ENCODE assay signal across 8 cellular contexts in the genomic region with DNA sequence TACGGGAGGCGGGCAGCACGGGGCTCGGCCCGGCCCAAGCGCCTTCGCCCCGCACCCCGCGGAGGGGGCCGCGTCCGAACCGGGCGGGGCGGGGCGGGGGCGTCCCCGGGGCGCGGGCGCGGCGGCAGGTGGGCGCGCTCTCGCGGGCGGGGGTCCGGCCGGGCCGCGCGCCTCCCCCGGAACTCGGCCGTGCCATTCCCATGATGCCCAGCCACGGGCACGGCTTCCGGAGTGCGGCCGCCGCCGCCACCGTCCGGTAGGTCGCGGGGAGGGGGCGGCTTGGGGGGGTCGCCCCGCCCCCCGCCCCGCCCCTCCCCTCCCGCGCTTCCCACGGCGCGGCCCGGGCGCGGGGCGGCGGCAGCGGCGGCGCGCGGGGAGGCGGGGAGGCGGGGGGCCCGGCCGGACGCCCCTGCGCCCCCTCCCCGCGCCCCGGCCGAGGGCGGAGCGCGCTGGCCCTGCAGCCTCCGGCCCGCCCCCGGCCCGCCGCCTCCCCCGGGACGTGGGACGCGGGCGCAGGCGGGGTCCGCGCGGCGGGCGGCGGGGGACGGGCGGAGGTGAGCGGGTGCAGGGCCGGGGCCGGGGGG. TPM values are rescaled to one million over a fixed set of nuclear protein-coding genes. Genes with fewer than 3 reads are reported as not detected.
DNase-seq lines count a peak whose midpoint lies in the region; ATAC-seq and TF ChIP-seq lines count a peak whose summit lies in the region.

A gene with protein sequence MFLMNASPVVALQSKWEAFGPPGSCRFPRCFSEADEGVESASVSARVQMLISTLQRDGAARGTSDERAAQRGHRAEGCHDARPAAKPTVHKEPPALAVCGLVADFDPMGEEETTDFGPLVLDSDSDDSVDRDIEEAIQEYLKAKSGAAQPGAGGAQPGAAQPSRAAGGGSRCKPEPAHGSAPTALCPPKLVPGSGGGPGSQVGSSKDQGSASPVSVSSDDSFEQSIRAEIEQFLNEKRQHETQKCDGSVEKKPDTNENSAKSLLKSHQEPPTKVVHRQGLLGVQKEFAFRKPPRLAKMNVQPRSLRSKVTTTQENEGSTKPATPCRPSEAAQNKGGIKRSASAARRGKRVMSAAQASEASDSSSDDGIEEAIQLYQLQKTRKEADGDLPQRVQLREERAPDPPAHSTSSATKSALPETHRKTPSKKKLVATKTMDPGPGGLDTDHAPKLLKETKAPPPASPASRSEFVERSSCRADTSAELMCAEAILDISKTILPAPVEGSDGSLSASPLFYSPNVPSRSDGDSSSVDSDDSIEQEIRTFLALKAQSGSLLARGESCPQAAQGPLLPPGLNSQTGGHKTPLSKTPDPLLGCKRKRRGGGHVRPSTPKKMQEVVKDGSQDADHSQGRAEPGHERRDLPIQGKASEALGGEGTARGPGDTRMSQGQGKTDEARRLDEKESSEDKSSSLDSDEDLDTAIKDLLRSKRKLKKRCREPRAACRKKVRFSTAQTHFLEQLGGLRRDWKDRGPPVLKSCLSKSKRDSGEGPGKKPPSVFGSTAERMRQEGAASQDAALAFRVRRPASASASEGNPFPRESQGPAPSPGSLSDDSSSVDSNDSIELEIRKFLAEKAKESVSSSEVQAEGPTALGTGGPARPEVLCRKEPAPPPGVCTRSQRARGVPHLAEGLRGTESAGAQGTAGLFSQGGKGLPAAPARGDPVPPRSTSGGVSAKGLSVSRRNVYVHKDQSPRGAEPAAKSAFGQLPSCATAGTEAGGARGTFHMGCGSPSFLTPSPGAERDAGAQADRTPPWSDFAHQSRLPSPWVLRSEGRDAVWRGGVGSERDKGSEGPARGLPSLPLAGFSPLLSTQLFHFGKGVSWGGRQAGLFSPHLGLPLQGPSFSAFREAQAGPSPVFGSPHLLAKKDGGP (N-terminal part only) (plus strand): TSS at position 314 of the 584 bp plus-strand sequence. CDS start 4,729 bp downstream, outside the sequence.

- H3K4me1 ChIP-seq in right lobe of liver (peaks cover 0 to 3% (median 0%) of the 10 kb centered on the region in 4 donors), thymus (ENCODE audit: control insufficient read depth, insufficient read depth, low read length) (no peaks in the 10 kb centered on the region)

- no peak for TF ChIP-seq POLR2A in right lobe of liver (IDR thresholded peaks at IDR 0.05)

- H3K4me3 Mint-ChIP-seq in chondrocyte (ENCODE audit: unreplicated experiment): peak within 1 kb of the TSS; percentile 76

- TF ChIP-seq CTCF in chondrocyte (IDR thresholded peaks at IDR 0.05): no peak
- TF ChIP-seq CTCF in right lobe of liver (IDR thresholded peaks at IDR 0.05): no peak

- H3K27ac ChIP-seq in right lobe of liver: peak within 1 kb of the TSS in 2 of 3 donors; percentile 61 to 65
- peak within 1 kb of the TSS; percentile 25 for H3K27ac ChIP-seq in thymus (ENCODE audit: low read depth)

- peak within 1 kb of the TSS; percentile 63 for H3K27ac Mint-ChIP-seq in chondrocyte (ENCODE audit: unreplicated experiment)

- peaks cover 12% of the 10 kb centered on the region for H3K4me1 Mint-ChIP-seq in chondrocyte (ENCODE audit: low read depth)

- ATAC-seq in right lobe of liver (peak; percentile 22 to 49 (median 38)), HG03025 (IDR thresholded peaks at IDR 0.05; ENCODE audit: low FRiP score, unreplicated experiment) (no peak), HG02623 (IDR thresholded peaks at IDR 0.05; ENCODE audit: unreplicated experiment) (no peak)

- WGBS in right lobe of liver (ENCODE audit: insufficient coverage, low coverage, low lambda C conversion rate, missing lambda C conversion rate): no CpG with 5 or more reads among the region's 103 CpGs
- under 1% methylated on average over 96 of the region's 103 CpGs for whole genome bisulfite sequencing in thymus

- intact Hi-C loops in right lobe of liver (cut with DNase I): no loop called here

- H3K9me3 ChIP-seq in right lobe of liver (no peaks in the 10 kb centered on the region), thymus (ENCODE audit: control insufficient read depth) (no peaks in the 10 kb centered on the region)

- in situ Hi-C loops in Caki2 (cut with HindIII; ENCODE audit: low pct_unique_long_range_greater_than_20kb, low sequenced_read_pairs): no loop called here

- H3K9me3 Mint-ChIP-seq in chondrocyte (ENCODE audit: low read depth): no peaks in the 10 kb centered on the region

- DNase-seq in Caki2 (ENCODE audit: low read depth) (no peak), LoVo (ENCODE audit: low spot score) (peak; percentile 44), chondrocyte (ENCODE audit: low spot score) (no peak), right lobe of liver (no peak), AG08395 (ENCODE audit: low spot score) (no peak)

- H3K36me3 Mint-ChIP-seq in chondrocyte (ENCODE audit: low read depth): no peaks in the 10 kb centered on the region

- peaks cover 0 to 8% (median 2%) of the 10 kb centered on the region in 4 donors for H3K36me3 ChIP-seq in right lobe of liver
- H3K36me3 ChIP-seq in thymus (ENCODE audit: control insufficient read depth, insufficient read depth): no peaks in the 10 kb centered on the region

- H3K27me3 Mint-ChIP-seq in chondrocyte (ENCODE audit: low read depth): peaks cover 3% of the 10 kb centered on the region

- H3K4me3 ChIP-seq in right lobe of liver (peak within 1 kb of the TSS; percentile 62 to 84 (median 71)), thymus (ENCODE audit: low read length) (peak within 1 kb of the TSS; percentile 52)

- no peaks in the 10 kb centered on the region for H3K27me3 ChIP-seq in right lobe of liver
- peaks cover 47% of the 10 kb centered on the region for H3K27me3 ChIP-seq in thymus (ENCODE audit: control insufficient read depth, insufficient read depth)

RNA-seq across cellular contexts. Expression of the gene that starts here (rescaled TPM):
- 30.4 and 32.4 TPM in 2 replicates for total RNA-seq in Caki2 (2014; rRNA removed; shearing (Covaris generic); ENCODE audit: low replicate concordance)
- total RNA-seq in chondrocyte (9.1 to 19.6 TPM (median 19.5 TPM) in 3 replicates), right lobe of liver (1 to 10 TPM; 5.1 to 9.0 (median 7.7) TPM)
- 4.1 TPM for polyA plus RNA-seq in thymus

Comparison
In these comparisons a context has a peak if more than half of its experiments do, and no peak if none do; other contexts are left out.
1. ATAC-seq: peak in right lobe of liver (4 of 4); none in HG03025 (single experiment) and HG02623 (single experiment).